In the genomic region with DNA sequence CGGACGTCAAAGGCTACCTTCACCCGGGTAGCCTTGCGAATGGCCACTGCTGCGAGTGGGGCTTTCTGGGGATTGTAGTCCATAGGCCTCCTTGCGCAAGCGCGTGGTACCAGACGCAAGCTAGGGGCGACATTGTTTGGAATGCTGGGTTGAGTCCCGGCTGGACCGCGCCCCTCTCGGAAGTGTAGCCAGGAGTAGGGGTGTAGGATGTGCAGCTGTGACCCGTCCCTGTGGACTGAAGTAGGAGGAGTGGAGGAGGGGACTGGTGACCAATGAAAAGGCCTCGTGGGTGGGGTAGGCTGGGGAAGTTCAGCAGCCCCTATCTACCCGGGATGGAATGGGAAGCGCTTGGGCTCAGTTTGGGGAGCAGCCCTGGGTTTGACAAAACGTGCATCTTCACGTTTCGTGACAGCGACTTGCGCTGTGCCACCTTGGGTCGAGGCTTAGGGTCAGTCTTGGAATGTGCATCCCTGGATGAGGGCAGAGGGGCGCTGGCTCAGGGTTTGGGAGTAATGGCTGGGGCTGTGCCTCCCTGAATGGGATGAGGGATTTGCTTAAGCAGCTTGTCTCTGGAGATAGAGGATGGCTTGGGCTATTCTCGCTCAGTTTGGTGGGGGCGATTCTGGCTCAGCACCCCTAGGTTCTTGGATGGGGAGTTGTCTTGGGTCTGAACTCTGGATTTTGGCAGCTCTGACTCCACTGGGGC, we compare ENCODE assay signal across 8 cellular contexts.
DNase-seq lines count a peak whose midpoint lies in the region; ATAC-seq and TF ChIP-seq lines count a peak whose summit lies in the region.
"Not testable (repeated sequence)": the region's sequence is repeated elsewhere in the genome, so short reads cannot be mapped to it uniquely, and the experiment has no call there.

No MANE protein-coding gene starts in this region.

- POLR2A ChIA-PET in RWPE1 (lab: Yijun Ruan, JAX; ENCODE audit: low non-redundant PET); naive thymus-derived CD4-positive, alpha-beta T cell (lab: Charles Lee): not testable (repeated sequence)

- in situ Hi-C loops in brain microvascular endothelial cell (cut with HindIII; ENCODE audit: low pct_ligation_motif_present, low sequenced_read_pairs) = not testable (repeated sequence)

- intact Hi-C loops in naive thymus-derived CD4-positive, alpha-beta T cell (cut with micrococcal nuclease) = not testable (repeated sequence)

- not testable (repeated sequence) for H3K27me3 ChIP-seq in GM23338 (ENCODE audit: insufficient read depth); brain microvascular endothelial cell (replicated peaks); iPS-20b (ENCODE audit: insufficient read depth, low read length); naive thymus-derived CD4-positive, alpha-beta T cell (ENCODE audit: control insufficient read depth in 2 of 2, insufficient read depth in 2 of 2, low read length in 2 of 2); skeletal muscle tissue (ENCODE audit: control insufficient read depth in 3 of 3, insufficient read depth in 3 of 3, low read length in 3 of 3)

- H3K36me3 Mint-ChIP-seq in GM23338 (ENCODE audit: low read depth); naive thymus-derived CD4-positive, alpha-beta T cell: not testable (repeated sequence)

- not testable (repeated sequence) for H3K36me3 ChIP-seq in GM23338 (ENCODE audit: insufficient read depth); brain microvascular endothelial cell (replicated peaks); iPS-20b (ENCODE audit: insufficient read depth, low read depth, low read length); naive thymus-derived CD4-positive, alpha-beta T cell (ENCODE audit: control insufficient read depth in 2 of 3, insufficient read depth in 3 of 3, low read length in 3 of 3); skeletal muscle tissue (ENCODE audit: control insufficient read depth in 3 of 3, insufficient read depth in 3 of 3, low read length in 3 of 3)

- not testable (repeated sequence) for H3K27ac ChIP-seq in GM23338 (ENCODE audit: low read depth); RWPE1; brain microvascular endothelial cell; iPS-20b (ENCODE audit: low read length); naive thymus-derived CD4-positive, alpha-beta T cell (ENCODE audit: low read depth, low read length); skeletal muscle tissue (ENCODE audit: low read depth, low read length)

- DNase-seq in AG08395 (ENCODE audit: low spot score) (peak; percentile 17), GM23338 (ENCODE audit: low spot score) (peak; percentile 96), RWPE1 (ENCODE audit: low spot score) (peak; percentile 7), brain microvascular endothelial cell (peak; percentile 59), fibroblast of pulmonary artery (ENCODE audit: low read depth) (peak; percentile 66)
- not testable (repeated sequence) for DNase-seq in naive thymus-derived CD4-positive, alpha-beta T cell

- peak overlapping the region; percentile 94 for H3K4me3 Mint-ChIP-seq in GM23338
- H3K4me3 Mint-ChIP-seq in naive thymus-derived CD4-positive, alpha-beta T cell = peak overlapping the region in 1 of 10 donors; percentile 44

- H3K4me1 Mint-ChIP-seq in GM23338 = not testable (repeated sequence)
- H3K4me1 Mint-ChIP-seq in naive thymus-derived CD4-positive, alpha-beta T cell = peaks cover 0 to 12% (median 4%) of the 10 kb centered on the region in 7 donors

- peak overlapping the region; percentile 53; the same call in 1 of the 2 replicates for H3K9ac ChIP-seq in iPS-20b (ENCODE audit: low read depth, low read length)
- H3K9ac ChIP-seq in skeletal muscle tissue (ENCODE audit: low read depth in 1 of 3, low read length in 3 of 3) = not testable (repeated sequence)

- ATAC-seq in GM23338 = peak; percentile 99
- ATAC-seq in naive thymus-derived CD4-positive, alpha-beta T cell = peak; percentile 29

- H3K4me1 ChIP-seq in GM23338 (ENCODE audit: insufficient read depth); iPS-20b (ENCODE audit: insufficient read depth, low read length); naive thymus-derived CD4-positive, alpha-beta T cell (ENCODE audit: control insufficient read depth in 2 of 2, insufficient read depth in 2 of 2, low read length in 2 of 2); skeletal muscle tissue (ENCODE audit: control insufficient read depth in 3 of 3, insufficient read depth in 3 of 3, low read length in 3 of 3): not testable (repeated sequence)

- H3K9me3 ChIP-seq in iPS-20b (ENCODE audit: insufficient read depth, low read depth, low read length); naive thymus-derived CD4-positive, alpha-beta T cell (ENCODE audit: control insufficient read depth in 2 of 3, low read length in 3 of 3); skeletal muscle tissue (ENCODE audit: control insufficient read depth in 3 of 3, low read length in 3 of 3): not testable (repeated sequence)

- peak overlapping the region; percentile 59; the same call in 1 of the 2 replicates for H2AFZ ChIP-seq in GM23338

- H3K27me3 Mint-ChIP-seq in GM23338 (ENCODE audit: insufficient read depth, low read depth, poor library complexity) = not testable (repeated sequence)
- peaks cover 3 to 12% (median 5%) of the 10 kb centered on the region in 5 donors for H3K27me3 Mint-ChIP-seq in naive thymus-derived CD4-positive, alpha-beta T cell

- H3K9me2 ChIP-seq in GM23338 (ENCODE audit: insufficient read depth) = not testable (repeated sequence)

- not testable (repeated sequence) for H3K79me2 ChIP-seq in GM23338 (replicated peaks; ENCODE audit: insufficient read depth)

- H4K20me1 ChIP-seq in GM23338 (replicated peaks; ENCODE audit: insufficient read depth) = not testable (repeated sequence)

- TF ChIP-seq CTCF in GM23338 (conservative IDR thresholded peaks at IDR 0.05; ENCODE audit: low read depth in 2 of 2); RWPE1 (conservative IDR thresholded peaks at IDR 0.05; ENCODE audit: low read depth); fibroblast of pulmonary artery (IDR thresholded peaks at IDR 0.05; ENCODE audit: low read length, missing control alignments): not testable (repeated sequence)
- peak; percentile 39 for TF ChIP-seq CTCF in brain microvascular endothelial cell (IDR thresholded peaks at IDR 0.05; ENCODE audit: low read depth, low read length, missing control alignments)

- H3K4me2 ChIP-seq in GM23338 = peak overlapping the region; percentile 85

- H3K9me3 Mint-ChIP-seq in GM23338; naive thymus-derived CD4-positive, alpha-beta T cell: not testable (repeated sequence)

- H3F3A ChIP-seq in GM23338 (replicated peaks; ENCODE audit: low read depth) = not testable (repeated sequence)

- H3K27ac Mint-ChIP-seq in GM23338 = peak overlapping the region; percentile 83
- not testable (repeated sequence) for H3K27ac Mint-ChIP-seq in naive thymus-derived CD4-positive, alpha-beta T cell

- CTCF ChIA-PET in RWPE1 (lab: Yijun Ruan, JAX); naive thymus-derived CD4-positive, alpha-beta T cell (lab: Charles Lee): not testable (repeated sequence)

- H3K4me3 ChIP-seq in GM23338 (peak overlapping the region; percentile 55), brain microvascular endothelial cell (ENCODE audit: low read depth, low read length) (peak overlapping the region; percentile 52), fibroblast of pulmonary artery (replicated peaks; ENCODE audit: low read depth, low read length) (peak overlapping the region; percentile 33), iPS-20b (ENCODE audit: low read length) (peak overlapping the region; percentile 78), skeletal muscle tissue (ENCODE audit: low read length in 3 of 3) (peak overlapping the region; percentile 48 to 56 (median 54))
- H3K4me3 ChIP-seq in naive thymus-derived CD4-positive, alpha-beta T cell (ENCODE audit: low read length) = not testable (repeated sequence)

TF ChIP-seq in GM23338, 12 proteins besides CTCF, POLR2A, EP300 and RAD21:
- TF ChIP-seq CREB1 (CRISPR knock-in tag; IDR thresholded peaks at IDR 0.05; ENCODE audit: low read depth) (peak; percentile 84), POLR2AphosphoS5 (IDR thresholded peaks at IDR 0.05; ENCODE audit: low read depth) (peak; percentile 44; the same call in 1 of the 2 replicates)
- TF ChIP-seq, protein P1, sequence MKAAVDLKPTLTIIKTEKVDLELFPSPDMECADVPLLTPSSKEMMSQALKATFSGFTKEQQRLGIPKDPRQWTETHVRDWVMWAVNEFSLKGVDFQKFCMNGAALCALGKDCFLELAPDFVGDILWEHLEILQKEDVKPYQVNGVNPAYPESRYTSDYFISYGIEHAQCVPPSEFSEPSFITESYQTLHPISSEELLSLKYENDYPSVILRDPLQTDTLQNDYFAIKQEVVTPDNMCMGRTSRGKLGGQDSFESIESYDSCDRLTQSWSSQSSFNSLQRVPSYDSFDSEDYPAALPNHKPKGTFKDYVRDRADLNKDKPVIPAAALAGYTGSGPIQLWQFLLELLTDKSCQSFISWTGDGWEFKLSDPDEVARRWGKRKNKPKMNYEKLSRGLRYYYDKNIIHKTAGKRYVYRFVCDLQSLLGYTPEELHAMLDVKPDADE (IDR thresholded peaks at IDR 0.05) = peak; percentile 81
TF ChIP-seq in GM23338: peak in this region for 3; not testable (repeated sequence) for 9.
